ENCODE assay signal across 23 cellular contexts in genomic region chr2:224099846-224100643, GRCh38.
DNase-seq lines count a peak whose midpoint lies in the region; TF ChIP-seq lines count a peak whose summit lies in the region.
"Had no signal": no experiment of that assay in that cellular context is flagged by ENCODE, and none has a peak within 500 bp of the region (broad histone marks: within the 10 kb centered on the region; RNA-seq: fewer than 3 reads in every experiment).

No MANE protein-coding gene starts in this region.

- H3K4ac ChIP-seq in trophoblast cell (ENCODE audit: low read depth, low read length): no peak overlapping the region

- H3K27ac ChIP-seq in trophoblast cell (ENCODE audit: low read depth, low read length): no peak overlapping the region
- H3K27ac ChIP-seq: C4-2B had no signal

- H3K79me2 ChIP-seq in trophoblast cell (ENCODE audit: control insufficient read depth, insufficient read depth, low read length, poor library complexity): no peaks in the 10 kb centered on the region

- H4K91ac ChIP-seq in trophoblast cell (ENCODE audit: low read depth, low read length): peak overlapping the region; percentile 56

- H2BK120ac ChIP-seq in trophoblast cell (ENCODE audit: insufficient read depth, low read length, poor library complexity): no peak overlapping the region

- intact Hi-C loops in activated CD4-positive, alpha-beta memory T cell treated with anti-CD3 and anti-CD28 coated beads for 36 hours (cut with micrococcal nuclease): no loop called here

- H4K8ac ChIP-seq in trophoblast cell (ENCODE audit: low read depth, low read length): no peak overlapping the region

- no CpG with 5 or more reads among the region's 4 CpGs for WGBS in trophoblast cell (ENCODE audit: extremely low coverage, insufficient coverage, insufficient read length)

- no peak overlapping the region for H2BK5ac ChIP-seq in trophoblast cell (ENCODE audit: low read depth, low read length, poor library complexity)

- no peak overlapping the region for H3K4me2 ChIP-seq in trophoblast cell (ENCODE audit: low read length)
- H3K4me2 ChIP-seq: A549 had no signal

- H3K27me3 ChIP-seq in trophoblast cell (ENCODE audit: insufficient read depth, low read length): no peaks in the 10 kb centered on the region

- no peak overlapping the region for H3K23ac ChIP-seq in trophoblast cell (ENCODE audit: low read length)

- peaks cover 8% of the 10 kb centered on the region for H3K79me1 ChIP-seq in trophoblast cell (ENCODE audit: low read length)

- H3K14ac ChIP-seq in trophoblast cell (ENCODE audit: low read length): no peak overlapping the region

- peaks cover 39% of the 10 kb centered on the region for H3K4me1 Mint-ChIP-seq in chondrocyte (ENCODE audit: low read depth)
- H3K4me1 Mint-ChIP-seq in activated CD4-positive, alpha-beta memory T cell treated with anti-CD3 and anti-CD28 coated beads for 36 hours (ENCODE audit: low read depth): no peaks in the 10 kb centered on the region

- H4K12ac ChIP-seq in trophoblast cell (ENCODE audit: low read depth, low read length): no peak overlapping the region

- CTCF ChIA-PET in activated CD4-positive, alpha-beta memory T cell treated with anti-CD3 and anti-CD28 coated beads for 36 hours (lab: Charles Lee): no interaction called here

- no peak overlapping the region for H2AK5ac ChIP-seq in trophoblast cell (ENCODE audit: low read length)

- H3K4me3 ChIP-seq in AG10803 (ENCODE audit: low read length) (no peak overlapping the region), trophoblast cell (ENCODE audit: low read depth, low read length) (no peak overlapping the region)
- H3K4me3 ChIP-seq: A549 had no signal

- no peaks in the 10 kb centered on the region for H3K9me3 ChIP-seq in trophoblast cell (ENCODE audit: insufficient read depth, low read depth, low read length)
- H3K9me3 ChIP-seq: A549 had no signal

- POLR2A ChIA-PET in activated CD4-positive, alpha-beta memory T cell treated with anti-CD3 and anti-CD28 coated beads for 36 hours (lab: Charles Lee): no interaction called here

- peaks cover 7% of the 10 kb centered on the region for H3K9me3 Mint-ChIP-seq in chondrocyte (ENCODE audit: low read depth)
- no peaks in the 10 kb centered on the region for H3K9me3 Mint-ChIP-seq in activated CD4-positive, alpha-beta memory T cell treated with anti-CD3 and anti-CD28 coated beads for 36 hours
- H3K9me3 Mint-ChIP-seq: CD8-positive, alpha-beta T cell had no signal

- H2BK12ac ChIP-seq in trophoblast cell (ENCODE audit: low read length): peak overlapping the region; percentile 36

- DNase-seq in AG10803 (ENCODE audit: low read depth): peak; percentile 53
- peak; percentile 43 for DNase-seq in GM03348 (ENCODE audit: low spot score)
- no peak for DNase-seq in chondrocyte (ENCODE audit: low spot score)
- no peak for DNase-seq in trophoblast cell
- no peak for DNase-seq in amniotic stem cell (lab: John Stamatoyannopoulos, UW)
- no peak for DNase-seq in NK-92 (lab: John Stamatoyannopoulos, UW; ENCODE audit: unreplicated experiment)
- DNase-seq in activated CD4-positive, alpha-beta memory T cell treated with anti-CD3 and anti-CD28 coated beads for 36 hours: no peak
- DNase-seq: CD8-positive, alpha-beta T cell; DMS 273 treated with DMSO at 0.1 percent for 48 hours; DMS79; KG1; MM.1S; NCI-H1048; NCI-H1417; NCI-H1694; NCI-H2081; NCI-H2227 treated with DMSO at 0.1 percent for 48 hours; NCI-H526 treated with DMSO at 0.1 percent for 48 hours; RPMI8226; SHP77 treated with DMSO at 0.1 percent for 48 hours had no signal

- peaks cover 2% of the 10 kb centered on the region for H3K36me3 Mint-ChIP-seq in chondrocyte (ENCODE audit: low read depth)
- no peaks in the 10 kb centered on the region for H3K36me3 Mint-ChIP-seq in activated CD4-positive, alpha-beta memory T cell treated with anti-CD3 and anti-CD28 coated beads for 36 hours
- H3K36me3 Mint-ChIP-seq: CD8-positive, alpha-beta T cell had no signal

- no peaks in the 10 kb centered on the region for H3K27me3 Mint-ChIP-seq in chondrocyte (ENCODE audit: low read depth)
- peaks cover 11% of the 10 kb centered on the region for H3K27me3 Mint-ChIP-seq in activated CD4-positive, alpha-beta memory T cell treated with anti-CD3 and anti-CD28 coated beads for 36 hours

- no peak overlapping the region for H3K18ac ChIP-seq in trophoblast cell (ENCODE audit: low read length)

- peak overlapping the region; percentile 39 for H3K27ac Mint-ChIP-seq in chondrocyte (ENCODE audit: unreplicated experiment)
- no peak overlapping the region for H3K27ac Mint-ChIP-seq in activated CD4-positive, alpha-beta memory T cell treated with anti-CD3 and anti-CD28 coated beads for 36 hours
- H3K27ac Mint-ChIP-seq: B cell; CD8-positive, alpha-beta T cell had no signal

- peaks cover 4 to 5% of the 10 kb centered on the region in 2 experiments for H3K4me1 ChIP-seq in trophoblast cell (ENCODE audit: control insufficient read depth in 1 of 2, insufficient read depth in 2 of 2, low read length in 2 of 2)

- H2AFZ ChIP-seq in trophoblast cell (ENCODE audit: insufficient read depth, low read length, poor library complexity): no peak overlapping the region

- no peaks in the 10 kb centered on the region for H3K36me3 ChIP-seq in trophoblast cell (ENCODE audit: control insufficient read depth in 1 of 2, insufficient read depth in 2 of 2, low read length in 2 of 2)

- no peak for TF ChIP-seq CTCF in AG10803 (conservative IDR thresholded peaks at IDR 0.05; ENCODE audit: low read length)
- no peak for TF ChIP-seq CTCF in chondrocyte (IDR thresholded peaks at IDR 0.05)

- H3K9ac ChIP-seq in trophoblast cell (ENCODE audit: low read length): no peak overlapping the region

- H3K4me3 Mint-ChIP-seq in chondrocyte (ENCODE audit: unreplicated experiment): no peak overlapping the region
- H3K4me3 Mint-ChIP-seq in activated CD4-positive, alpha-beta memory T cell treated with anti-CD3 and anti-CD28 coated beads for 36 hours: no peak overlapping the region
- H3K4me3 Mint-ChIP-seq: B cell; CD8-positive, alpha-beta T cell had no signal

Comparison
In these comparisons a context has a peak if more than half of its experiments do, and no peak if none do; other contexts are left out.
1. DNase-seq: peak in AG10803 (single experiment) and GM03348 (single experiment); none in chondrocyte (single experiment), trophoblast cell (0 of 2), amniotic stem cell (single experiment), NK-92 (single experiment) and activated CD4-positive, alpha-beta memory T cell treated with anti-CD3 and anti-CD28 coated beads for 36 hours (single experiment).